In the genomic region with DNA sequence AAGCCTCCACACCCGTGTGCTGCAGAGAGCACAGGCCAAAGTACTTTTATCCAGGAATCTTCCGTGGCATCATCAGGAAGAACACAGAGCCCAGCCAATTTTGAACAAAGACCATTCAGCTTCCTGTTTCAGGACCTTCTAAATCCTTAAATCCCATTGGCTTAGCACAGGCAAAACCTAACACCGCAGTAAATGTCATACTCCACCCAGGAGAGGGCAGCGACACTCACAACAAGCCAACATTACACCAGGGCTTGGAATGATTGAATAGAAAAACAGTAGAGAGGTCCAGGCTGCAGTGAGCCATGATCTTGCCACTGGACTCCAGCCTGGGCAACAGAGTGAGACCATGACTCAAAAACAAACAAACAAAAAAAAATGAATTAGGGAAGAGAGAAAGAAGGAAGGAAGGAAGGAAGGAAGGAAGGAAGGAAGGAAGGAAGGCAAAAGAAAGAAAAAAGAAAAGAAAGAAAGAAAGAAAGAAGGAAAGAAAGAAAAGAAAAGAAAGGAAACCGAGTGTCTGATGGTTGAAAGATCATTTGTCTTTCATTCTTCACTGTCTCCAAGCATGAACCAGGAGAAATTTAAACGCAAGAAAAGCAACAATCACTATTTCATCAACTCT, we compare ENCODE assay signal across 11 cellular contexts.
A peak's percentile ranks its signal among the peaks of the same experiment; 100 is the strongest.
DNase-seq lines count a peak whose midpoint lies in the region; ATAC-seq, FAIRE-seq and TF ChIP-seq lines count a peak whose summit lies in the region.
"Had no signal": no experiment of that assay in that cellular context is flagged by ENCODE, and none has a peak within 500 bp of the region (broad histone marks: within the 10 kb centered on the region; RNA-seq: fewer than 3 reads in every experiment).

No MANE protein-coding gene starts in this region.

- no peak overlapping the region for H3K27ac ChIP-seq in GM12878 (ENCODE audit: control insufficient read depth, insufficient read depth)

- H3K36me3 ChIP-seq in GM12878 (ENCODE audit: control insufficient read depth in 2 of 2, insufficient read depth in 2 of 2, low read length in 1 of 2), result no peaks in the 10 kb centered on the region

- H3K9me3 ChIP-seq in GM12878 (replicated peaks; ENCODE audit: control insufficient read depth, insufficient read depth, low read length), result no peaks in the 10 kb centered on the region

- TF ChIP-seq RAD21 in GM12878 (IDR thresholded peaks at IDR 0.05; ENCODE audit: insufficient read depth, low read depth, low read length), result peak; percentile 25; the same call in 1 of the 2 replicates

- no peak for ATAC-seq in GM12878
- no peak for ATAC-seq in Right ventricle myocardium inferior
- ATAC-seq: natural killer cell had no signal

- RAD21 ChIA-PET in GM12878 (lab: Charles Lee; ENCODE audit: unreplicated experiment), result no interaction called here

- H3K27ac Mint-ChIP-seq in mesothelial cell of epicardium, result no peak overlapping the region
- H3K27ac Mint-ChIP-seq: B cell; dendritic cell treated with granulocyte-macrophage colony-stimulating factor and Interleukin-4, amounts not matched to agents 40 ng/mL and 50 ng/mL, for 4 days; natural killer cell had no signal

- H3K36me3 Mint-ChIP-seq in mesothelial cell of epicardium, result no peaks in the 10 kb centered on the region
- H3K36me3 Mint-ChIP-seq: natural killer cell had no signal

- no peaks in the 10 kb centered on the region; a peak in 1 of 4 replicates for H3K27me3 ChIP-seq in GM12878 (replicated peaks in 1 of 2; ENCODE audit: control insufficient read depth in 2 of 2, insufficient read depth in 2 of 2, low read length in 1 of 2)

- no peak overlapping the region for H3K9ac ChIP-seq in GM12878 (ENCODE audit: control insufficient read depth, insufficient read depth, low read length)

- peak; percentile 19; the same call in 1 of the 2 replicates for TF ChIP-seq CTCF in LNCaP clone FGC (IDR thresholded peaks at IDR 0.05; ENCODE audit: control insufficient read depth, extremely low read depth, insufficient read depth)
- no peak for TF ChIP-seq CTCF in GM12878 (IDR thresholded peaks at IDR 0.05 in 2 of 3, conservative IDR thresholded peaks at IDR 0.05 in 1 of 3; ENCODE audit: control insufficient read depth in 2 of 3, extremely low read depth in 1 of 3, insufficient read depth in 1 of 3, low read depth in 3 of 3, low read length in 3 of 3)
- no peak for TF ChIP-seq CTCF in mesothelial cell of epicardium (IDR thresholded peaks at IDR 0.05; ENCODE audit: unreplicated experiment)

- in situ Hi-C loops in GM12878 (cut with MboI), result no loop called here

- no peaks in the 10 kb centered on the region for H3K4me1 ChIP-seq in GM12878 (ENCODE audit: control insufficient read depth, insufficient read depth, low read length)

- POLR2A ChIA-PET in GM12878 (lab: Charles Lee), result no interaction called here

- H2AFZ ChIP-seq in GM12878 (ENCODE audit: control insufficient read depth, low read depth, low read length), result no peak overlapping the region

- H3K4me3 ChIP-seq in LNCaP clone FGC (ENCODE audit: low read depth, low read length) (no peak overlapping the region), GM12878 (no peak overlapping the region)

- no peaks in the 10 kb centered on the region for H3K79me2 ChIP-seq in GM12878 (ENCODE audit: control insufficient read depth, insufficient read depth, low read length)

- no peaks in the 10 kb centered on the region for H4K20me1 ChIP-seq in GM12878 (ENCODE audit: control insufficient read depth, insufficient read depth)

- no TSS peak for BruUV-seq in GM12878 (replicated peaks; lab: Mats Ljungman, UMichigan)

- peak; percentile 5 for DNase-seq in NCI-H2171 treated with DMSO at 0.1 percent for 48 hours (lab: John Stamatoyannopoulos, UW)
- DNase-seq in NCI-H2171 (lab: John Stamatoyannopoulos, UW), result no peak
- no peak for DNase-seq in LNCaP clone FGC (ENCODE audit: low read depth)
- DNase-seq in GM12878 (ENCODE audit: low read depth, low spot score), result no peak
- DNase-seq in retina, result peak; percentile 47
- no peak for DNase-seq in Right ventricle myocardium inferior (ENCODE audit: missing footprints)
- no peak for DNase-seq in NCI-H510A treated with DMSO at 0.1 percent for 48 hours (lab: John Stamatoyannopoulos, UW)
- DNase-seq in mesothelial cell of epicardium (ENCODE audit: low spot score in 2 of 2, unreplicated experiment in 2 of 2), result no peak
- DNase-seq: natural killer cell had no signal

- no peak for TF ChIP-seq EP300 in GM12878 (IDR thresholded peaks at IDR 0.05; ENCODE audit: borderline replicate concordance in 1 of 2, control insufficient read depth in 1 of 2, low read depth in 2 of 2, low read length in 2 of 2)

- peaks cover 12% of the 10 kb centered on the region for H3K4me1 Mint-ChIP-seq in mesothelial cell of epicardium

- intact Hi-C loops in GM12878 (cut with micrococcal nuclease; ENCODE audit: unreplicated experiment) (no loop called here), Right ventricle myocardium inferior (cut with DNase I) (no loop called here)

- TF ChIP-seq POLR2A in GM12878 (IDR thresholded peaks at IDR 0.05; ENCODE audit: low read depth, low read length), result no peak

- peaks cover 44% of the 10 kb centered on the region for H3K27me3 Mint-ChIP-seq in mesothelial cell of epicardium (ENCODE audit: low read depth)
- H3K27me3 Mint-ChIP-seq: dendritic cell treated with granulocyte-macrophage colony-stimulating factor and Interleukin-4, amounts not matched to agents 40 ng/mL and 50 ng/mL, for 4 days had no signal

- SMC1A ChIA-PET in GM12878 (lab: Charles Lee; ENCODE audit: uncharacterized antibody, unreplicated experiment), result interaction anchor here (0.6 kb wide), 1 partner anchor 93 kb away, joined by 4 read pairs; no protein-coding TSS in a partner anchor

- H3K4me3 Mint-ChIP-seq in mesothelial cell of epicardium, result no peak overlapping the region
- H3K4me3 Mint-ChIP-seq: B cell; dendritic cell treated with granulocyte-macrophage colony-stimulating factor and Interleukin-4, amounts not matched to agents 40 ng/mL and 50 ng/mL, for 4 days; natural killer cell had no signal

- 23% methylated on average over 6 of the region's 6 CpGs for WGBS in GM12878 (ENCODE audit: insufficient coverage, insufficient replicate concordance, low lambda C conversion rate, missing lambda C conversion rate)

- no peaks in the 10 kb centered on the region for H3K9me3 Mint-ChIP-seq in mesothelial cell of epicardium
- H3K9me3 Mint-ChIP-seq: dendritic cell treated with granulocyte-macrophage colony-stimulating factor and Interleukin-4, amounts not matched to agents 40 ng/mL and 50 ng/mL, for 4 days; natural killer cell had no signal

- CTCF ChIA-PET in GM12878 (lab: Yijun Ruan, JAX), result no interaction called here

- FAIRE-seq in GM12878 (lab: Jason Lieb, UNC), result no peak

- no peak overlapping the region for H3K4me2 ChIP-seq in GM12878 (ENCODE audit: control insufficient read depth, insufficient read depth)

TF ChIP-seq in GM12878, 131 proteins besides CTCF, POLR2A, EP300 and RAD21 (continues in another document):
- TF ChIP-seq KDM1A (IDR thresholded peaks at IDR 0.05; ENCODE audit: borderline replicate concordance) (no peak), SIN3A (IDR thresholded peaks at IDR 0.05; ENCODE audit: low read depth, low read length) (no peak), E2F8 (IDR thresholded peaks at IDR 0.05; ENCODE audit: low read depth, partially characterized antibody) (no peak)
- TF ChIP-seq, protein P1, sequence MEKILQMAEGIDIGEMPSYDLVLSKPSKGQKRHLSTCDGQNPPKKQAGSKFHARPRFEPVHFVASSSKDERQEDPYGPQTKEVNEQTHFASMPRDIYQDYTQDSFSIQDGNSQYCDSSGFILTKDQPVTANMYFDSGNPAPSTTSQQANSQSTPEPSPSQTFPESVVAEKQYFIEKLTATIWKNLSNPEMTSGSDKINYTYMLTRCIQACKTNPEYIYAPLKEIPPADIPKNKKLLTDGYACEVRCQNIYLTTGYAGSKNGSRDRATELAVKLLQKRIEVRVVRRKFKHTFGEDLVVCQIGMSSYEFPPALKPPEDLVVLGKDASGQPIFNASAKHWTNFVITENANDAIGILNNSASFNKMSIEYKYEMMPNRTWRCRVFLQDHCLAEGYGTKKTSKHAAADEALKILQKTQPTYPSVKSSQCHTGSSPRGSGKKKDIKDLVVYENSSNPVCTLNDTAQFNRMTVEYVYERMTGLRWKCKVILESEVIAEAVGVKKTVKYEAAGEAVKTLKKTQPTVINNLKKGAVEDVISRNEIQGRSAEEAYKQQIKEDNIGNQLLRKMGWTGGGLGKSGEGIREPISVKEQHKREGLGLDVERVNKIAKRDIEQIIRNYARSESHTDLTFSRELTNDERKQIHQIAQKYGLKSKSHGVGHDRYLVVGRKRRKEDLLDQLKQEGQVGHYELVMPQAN (conservative IDR thresholded peaks at IDR 0.05), result no peak

Comparison
In these comparisons a context has a peak if more than half of its experiments do, and no peak if none do; other contexts are left out.
1. DNase-seq: peak in NCI-H2171 treated with DMSO at 0.1 percent for 48 hours (single experiment) and retina (single experiment); none in NCI-H2171 (single experiment), LNCaP clone FGC (single experiment), GM12878 (single experiment), Right ventricle myocardium inferior (single experiment), NCI-H510A treated with DMSO at 0.1 percent for 48 hours (single experiment) and mesothelial cell of epicardium (0 of 2).